1 cellular context compared by ENCODE assay signal in the genomic region with DNA sequence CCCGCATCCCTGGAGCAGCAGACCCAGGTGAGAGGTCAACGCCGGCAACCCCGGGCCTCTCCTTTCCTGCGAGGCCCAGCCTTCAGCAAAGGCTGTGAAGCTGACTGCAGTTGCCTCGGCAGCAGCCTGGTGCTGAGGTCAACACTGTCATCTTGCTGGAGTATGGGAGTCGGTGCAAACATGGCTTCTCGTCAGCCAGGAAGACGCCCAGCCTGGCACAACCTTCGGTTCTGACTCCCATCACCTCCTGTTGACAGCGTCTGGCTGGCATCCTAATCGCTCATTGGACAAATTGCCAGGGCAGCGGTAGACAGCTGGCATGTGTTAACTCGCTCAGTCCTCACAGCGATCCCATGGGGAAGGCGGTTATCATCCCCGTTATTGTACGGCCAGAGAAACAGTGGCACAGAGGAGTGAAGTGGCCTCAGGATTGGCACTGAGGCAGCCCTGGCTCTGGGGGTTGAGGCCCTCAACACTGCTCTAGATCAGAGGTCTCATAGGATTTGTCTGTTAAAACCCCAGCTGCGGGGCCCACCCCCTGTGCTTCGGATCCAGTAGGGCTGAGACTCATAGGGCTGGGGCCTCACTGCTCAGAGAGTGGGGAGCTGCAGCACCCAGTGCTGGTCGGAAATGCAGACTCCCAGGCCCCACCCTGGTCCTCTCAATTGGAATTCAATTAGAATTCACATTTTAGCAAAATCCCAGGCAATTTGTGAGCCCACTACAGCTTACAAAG.
TF ChIP-seq lines count a peak whose summit lies in the region.

No MANE protein-coding gene starts in this region.

TF ChIP-seq in H1, 55 proteins besides CTCF, POLR2A, EP300 and RAD21:
- TF ChIP-seq RFX5 (IDR thresholded peaks at IDR 0.05; ENCODE audit: borderline replicate concordance, low read depth, low read length) = no peak
- no peak for TF ChIP-seq SUZ12 (IDR thresholded peaks at IDR 0.05; ENCODE audit: low read length)
- TF ChIP-seq YY1 (IDR thresholded peaks at IDR 0.05; ENCODE audit: low read depth, low read length) = no peak
- no peak for TF ChIP-seq SIN3A (conservative IDR thresholded peaks at IDR 0.05 in 1 of 2, IDR thresholded peaks at IDR 0.05 in 1 of 2; ENCODE audit: low read depth in 1 of 2, low read length in 2 of 2)
- no peak for TF ChIP-seq POU5F1 (IDR thresholded peaks at IDR 0.05; ENCODE audit: low read depth, low read length)
- no peak for TF ChIP-seq SAP30 (IDR thresholded peaks at IDR 0.05; ENCODE audit: insufficient read depth, insufficient replicate concordance, low read length)
- no peak for TF ChIP-seq NANOG (IDR thresholded peaks at IDR 0.05; ENCODE audit: insufficient read depth, low read depth, low read length, poor library complexity, severe bottlenecking)
- no peak for TF ChIP-seq BRCA1 (IDR thresholded peaks at IDR 0.05; ENCODE audit: low read depth, low read length)
- TF ChIP-seq KDM4A (IDR thresholded peaks at IDR 0.05; ENCODE audit: low read depth, low read length, severe bottlenecking) = no peak
- no peak for TF ChIP-seq JUN (IDR thresholded peaks at IDR 0.05; ENCODE audit: low read depth, low read length)
- TF ChIP-seq, protein P1, sequence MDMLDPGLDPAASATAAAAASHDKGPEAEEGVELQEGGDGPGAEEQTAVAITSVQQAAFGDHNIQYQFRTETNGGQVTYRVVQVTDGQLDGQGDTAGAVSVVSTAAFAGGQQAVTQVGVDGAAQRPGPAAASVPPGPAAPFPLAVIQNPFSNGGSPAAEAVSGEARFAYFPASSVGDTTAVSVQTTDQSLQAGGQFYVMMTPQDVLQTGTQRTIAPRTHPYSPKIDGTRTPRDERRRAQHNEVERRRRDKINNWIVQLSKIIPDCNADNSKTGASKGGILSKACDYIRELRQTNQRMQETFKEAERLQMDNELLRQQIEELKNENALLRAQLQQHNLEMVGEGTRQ (IDR thresholded peaks at IDR 0.05; ENCODE audit: low read length) = no peak
- TF ChIP-seq, protein P2, sequence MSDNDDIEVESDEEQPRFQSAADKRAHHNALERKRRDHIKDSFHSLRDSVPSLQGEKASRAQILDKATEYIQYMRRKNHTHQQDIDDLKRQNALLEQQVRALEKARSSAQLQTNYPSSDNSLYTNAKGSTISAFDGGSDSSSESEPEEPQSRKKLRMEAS (IDR thresholded peaks at IDR 0.05) = no peak
- TF ChIP-seq CBX5 (IDR thresholded peaks at IDR 0.05; ENCODE audit: low read depth, low read length) = no peak
- no peak for TF ChIP-seq TCF12 (IDR thresholded peaks at IDR 0.05; ENCODE audit: low read depth, low read length)
- no peak for TF ChIP-seq ZNF274 (IDR thresholded peaks at IDR 0.05; ENCODE audit: borderline replicate concordance, extremely low read depth, low read length)
- TF ChIP-seq SIX5 (IDR thresholded peaks at IDR 0.05; ENCODE audit: low read depth, low read length) = no peak
- no peak for TF ChIP-seq GTF2F1 (IDR thresholded peaks at IDR 0.05; ENCODE audit: borderline replicate concordance, low read depth, low read length)
- TF ChIP-seq, protein P3, sequence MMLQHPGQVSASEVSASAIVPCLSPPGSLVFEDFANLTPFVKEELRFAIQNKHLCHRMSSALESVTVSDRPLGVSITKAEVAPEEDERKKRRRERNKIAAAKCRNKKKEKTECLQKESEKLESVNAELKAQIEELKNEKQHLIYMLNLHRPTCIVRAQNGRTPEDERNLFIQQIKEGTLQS (IDR thresholded peaks at IDR 0.05; ENCODE audit: insufficient read depth, low read depth, low read length) = no peak
- TF ChIP-seq CEBPB (IDR thresholded peaks at IDR 0.05; ENCODE audit: low read depth, low read length) = no peak
- no peak for TF ChIP-seq SRF (IDR thresholded peaks at IDR 0.05; ENCODE audit: low read depth, low read length)
